In the genomic region with DNA sequence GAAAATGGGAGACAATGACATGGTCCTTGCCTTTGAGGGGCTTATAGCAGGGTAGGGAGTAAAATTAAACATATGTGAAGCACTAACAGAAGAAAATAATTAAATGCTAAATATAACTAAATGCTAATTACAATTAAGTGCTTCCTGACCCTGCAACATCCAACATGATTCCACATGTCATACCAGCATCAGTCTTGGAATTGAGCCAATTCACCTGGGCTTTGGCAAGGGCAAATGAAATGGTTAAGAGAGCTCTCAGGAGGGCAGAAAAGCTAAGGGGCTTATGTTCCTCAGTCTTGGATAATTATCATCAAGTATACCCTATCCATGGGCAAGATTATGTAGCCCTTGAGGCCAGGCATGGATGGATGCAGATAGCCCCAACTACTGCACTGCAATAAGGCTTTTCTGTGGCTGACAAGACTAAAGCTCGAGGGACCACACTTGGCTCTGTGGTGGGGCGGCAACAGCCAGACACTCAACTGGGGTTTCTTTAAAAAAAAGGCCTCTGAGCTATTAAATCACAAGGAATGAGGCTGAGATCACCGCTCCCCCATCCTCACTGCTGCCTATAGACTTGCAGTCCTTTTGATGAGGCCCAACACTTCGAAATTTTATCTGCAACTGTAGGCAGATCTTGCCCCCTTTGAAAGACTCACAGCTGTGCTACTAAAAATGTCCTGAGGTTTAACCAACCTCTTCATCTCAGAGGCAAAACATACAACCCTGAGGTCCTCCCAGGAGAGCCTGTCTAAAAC, we compare ENCODE assay signal across 9 cellular contexts. TPM values are rescaled to one million over a fixed set of nuclear protein-coding genes. Genes with fewer than 3 reads are reported as not detected.
DNase-seq lines count a peak whose midpoint lies in the region; ATAC-seq, FAIRE-seq and TF ChIP-seq lines count a peak whose summit lies in the region.
"Had no signal": no experiment of that assay in that cellular context is flagged by ENCODE, and none has a peak within 500 bp of the region (broad histone marks: within the 10 kb centered on the region; RNA-seq: fewer than 3 reads in every experiment).

No MANE protein-coding gene starts in this region.

- H3K4me3 ChIP-seq in NT2/D1 (ENCODE audit: insufficient read length, low read depth), result no peak overlapping the region
- peak overlapping the region; percentile 66 for H3K4me3 ChIP-seq in skeletal muscle cell (ENCODE audit: low read depth, low read length)

- no peaks in the 10 kb centered on the region for H3K27me3 Mint-ChIP-seq in effector memory CD8-positive, alpha-beta T cell

- H3K4me3 Mint-ChIP-seq in effector memory CD8-positive, alpha-beta T cell, result no peak overlapping the region

- no peak for ATAC-seq in effector memory CD8-positive, alpha-beta T cell (replicated peaks)
- ATAC-seq: HepG2 had no signal

- peaks cover 38% of the 10 kb centered on the region for H3K36me3 Mint-ChIP-seq in effector memory CD8-positive, alpha-beta T cell (ENCODE audit: insufficient read depth)

- DNase-seq in GM12892 (ENCODE audit: insufficient read length) (no peak), NT2/D1 (ENCODE audit: low read depth, low spot score) (no peak), fibroblast of peridontal ligament (ENCODE audit: extremely low read depth) (peak; percentile 60), skeletal muscle cell (ENCODE audit: low read depth) (peak; percentile 19), retina (no peak), RKO (ENCODE audit: low spot score) (no peak), superior temporal gyrus (ENCODE audit: extremely low spot score) (no peak)
- no peak for DNase-seq in effector memory CD8-positive, alpha-beta T cell

- peak; percentile 27 for FAIRE-seq in GM12892 (lab: Jason Lieb, UNC)
- FAIRE-seq: HepG2 had no signal

- peaks cover 20% of the 10 kb centered on the region for H3K4me1 ChIP-seq in NT2/D1 (ENCODE audit: insufficient read depth, insufficient read length)

- no peaks in the 10 kb centered on the region for H3K9me3 Mint-ChIP-seq in effector memory CD8-positive, alpha-beta T cell

- H3K9ac ChIP-seq in NT2/D1 (ENCODE audit: insufficient read length, low read depth), result peak overlapping the region; percentile 8

- TF ChIP-seq POLR2A in GM12892 (IDR thresholded peaks at IDR 0.05; ENCODE audit: low read depth, low read length), result no peak

- no peak overlapping the region for H3K27ac Mint-ChIP-seq in effector memory CD8-positive, alpha-beta T cell

- no peaks in the 10 kb centered on the region for H3K27me3 ChIP-seq in NT2/D1 (ENCODE audit: insufficient read depth, insufficient read length)

- no peaks in the 10 kb centered on the region for H3K9me3 ChIP-seq in NT2/D1 (ENCODE audit: insufficient read depth, low read length)

- H3K4me1 Mint-ChIP-seq in effector memory CD8-positive, alpha-beta T cell (ENCODE audit: low read depth in 2 of 2), result peaks cover 27 to 37% of the 10 kb centered on the region in 2 donors

- peaks cover 21% of the 10 kb centered on the region for H3K36me3 ChIP-seq in NT2/D1 (ENCODE audit: insufficient read depth, insufficient read length, low read length)

RNA-seq across cellular contexts. Expression of gene IL18BP, which starts 39.0 kb away (rescaled TPM):
- polyA plus RNA-seq in GM12892 (2012; ENCODE audit: missing spikeins), result 5.1 TPM

RNA-seq across cellular contexts. Expression of gene NUMA1, which starts 42.6 kb away (rescaled TPM):
- polyA plus RNA-seq in GM12892 (2012; ENCODE audit: missing spikeins), result 59.2 TPM

RNA-seq across cellular contexts. Expression of gene LRRC51, which starts 42.9 kb away (rescaled TPM):
- 7.5 TPM for polyA plus RNA-seq in GM12892 (2012; ENCODE audit: missing spikeins)

Comparison
In these comparisons a context has a peak if more than half of its experiments do, and no peak if none do; other contexts are left out.
1. DNase-seq: peak in fibroblast of peridontal ligament (single experiment) and skeletal muscle cell (single experiment); none in GM12892 (single experiment), NT2/D1 (single experiment), retina (single experiment), RKO (single experiment), superior temporal gyrus (single experiment) and effector memory CD8-positive, alpha-beta T cell (0 of 3).